Comparison of ENCODE assay signal across 8 cellular contexts in the genomic region with DNA sequence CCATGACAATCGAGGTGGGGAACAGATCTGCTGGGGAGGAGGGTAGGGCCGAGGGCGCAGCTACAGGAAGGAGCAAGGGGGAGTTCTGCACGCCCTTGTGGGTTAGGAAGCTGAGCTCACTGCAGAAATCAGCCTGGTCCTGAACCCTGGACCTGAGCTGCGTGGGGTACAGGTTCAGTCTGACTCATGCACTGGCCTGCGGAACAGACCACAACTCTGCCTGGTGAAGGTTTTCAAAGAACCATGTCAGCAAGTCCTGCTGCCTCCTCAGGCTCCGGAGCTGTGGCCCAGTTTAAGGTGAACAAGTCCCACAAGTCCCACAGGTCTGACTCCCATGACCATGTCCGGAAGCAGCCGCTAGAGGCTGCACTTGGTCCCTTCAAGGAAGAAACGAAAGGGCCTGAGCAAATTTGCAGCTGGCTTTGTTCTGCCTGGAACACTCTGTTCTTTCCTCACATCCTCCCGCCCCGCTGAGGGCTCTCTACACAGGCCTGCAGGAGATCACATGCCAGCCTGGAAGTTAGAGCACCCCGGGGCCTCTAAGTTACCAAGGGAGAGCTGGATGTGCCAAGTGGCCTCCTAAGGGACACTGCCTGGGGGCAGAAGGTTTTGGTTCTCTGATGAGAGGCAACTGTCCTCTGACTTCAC. TPM values are rescaled to one million over a fixed set of nuclear protein-coding genes. Genes with fewer than 3 reads are reported as not detected.
DNase-seq lines count a peak whose midpoint lies in the region; ATAC-seq and TF ChIP-seq lines count a peak whose summit lies in the region.

No MANE protein-coding gene starts in this region.

- peak; percentile 74 for ATAC-seq in GM18502 (IDR thresholded peaks at IDR 0.05; ENCODE audit: poor library complexity, unreplicated experiment)
- ATAC-seq in HG02938 (IDR thresholded peaks at IDR 0.05; ENCODE audit: unreplicated experiment), result peak; percentile 61
- peak; percentile 96 for ATAC-seq in left lobe of liver

- DNase-seq in NCI-H2081 treated with DMSO at 0.1 percent for 48 hours (lab: John Stamatoyannopoulos, UW), result peak; percentile 4
- peak; percentile 28 for DNase-seq in activated CD4-positive, CD25-positive, alpha-beta regulatory T cell treated with anti-CD3 and anti-CD28 coated beads, Interleukin-2, amount 50 U/mL, for 16 hours (ENCODE audit: low read depth, low spot score)
- peak; percentile 83 for DNase-seq in cerebellar cortex (ENCODE audit: low spot score)
- DNase-seq in left lobe of liver (ENCODE audit: low spot score), result peak; percentile 85
- DNase-seq in stimulated activated CD4-positive, alpha-beta T cell treated with anti-CD3 and anti-CD28 coated beads, TNF-alpha, amount 100 ng/mL, for 24 hours (ENCODE audit: low read depth in 3 of 3), result peak; percentile 32 to 67 (median 36)

- TF ChIP-seq CTCF in 22Rv1 (IDR thresholded peaks at IDR 0.05), result peak; percentile 91

- peak overlapping the region; percentile 45; the same call in 1 of the 2 replicates for H3K27ac ChIP-seq in 22Rv1

RNA-seq across cellular contexts. Expression of a gene that starts 49.3 kb away (rescaled TPM):
- total RNA-seq in left lobe of liver, result 60.5 TPM

Comparison
In these comparisons a context has a peak if more than half of its experiments do, and no peak if none do; other contexts are left out.
1. Peak in every context shown above with its lines: DNase-seq, ATAC-seq and H3K27ac ChIP-seq.
2. DNase-seq: peak in every context shown above with its lines; median percentile 85 in left lobe of liver; 83 in cerebellar cortex; 36 in stimulated activated CD4-positive, alpha-beta T cell treated with anti-CD3 and anti-CD28 coated beads, TNF-alpha, amount 100 ng/mL, for 24 hours; 28 in activated CD4-positive, CD25-positive, alpha-beta regulatory T cell treated with anti-CD3 and anti-CD28 coated beads, Interleukin-2, amount 50 U/mL, for 16 hours; 4 in NCI-H2081 treated with DMSO at 0.1 percent for 48 hours.